ENCODE assay signal across 30 cellular contexts in the genomic region with DNA sequence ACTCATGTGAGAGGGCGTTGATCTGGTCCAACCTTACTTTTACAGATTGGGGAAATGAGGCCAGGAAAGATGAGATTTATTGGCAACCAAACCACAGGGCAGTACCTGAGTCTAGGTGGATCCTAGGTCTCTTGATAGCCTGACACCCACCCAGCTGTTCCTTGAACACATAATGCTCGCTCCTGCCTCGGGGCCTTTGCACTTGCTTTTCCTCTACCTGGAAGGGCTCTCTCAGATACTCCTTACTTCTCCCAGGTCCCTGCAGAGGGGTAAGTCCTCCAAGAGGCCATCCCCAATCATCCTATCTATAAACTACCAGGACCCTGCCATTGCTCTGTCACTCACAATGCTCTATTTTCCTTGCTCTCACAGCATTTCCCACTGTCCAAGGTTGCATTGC. TPM values are rescaled to one million over a fixed set of nuclear protein-coding genes. Genes with fewer than 3 reads are reported as not detected.
"Had no signal": no experiment of that assay in that cellular context is flagged by ENCODE, and none has a peak within 500 bp of the region (broad histone marks: within the 10 kb centered on the region; RNA-seq: fewer than 3 reads in every experiment).

No MANE protein-coding gene starts in this region.

- H3K4me3 Mint-ChIP-seq: activated CD4-positive, alpha-beta memory T cell treated with anti-CD3 and anti-CD28 coated beads for 36 hours; activated CD4-positive, alpha-beta T cell treated with anti-CD3 and anti-CD28 coated beads for 36 hours; activated CD4-positive, alpha-beta T cell treated with anti-CD3 and anti-CD28 coated beads, Interleukin-2, amount 10 ng/mL, durations not matched to agents 24 days and 14 days; activated CD8-positive, alpha-beta memory T cell treated with anti-CD3 and anti-CD28 coated beads, Interleukin-2, amount 10 ng/mL, durations not matched to agents 7 days and 5 days; activated CD8-positive, alpha-beta T cell treated with anti-CD3 and anti-CD28 coated beads, Interleukin-2, amount 10 ng/mL, durations not matched to agents 7 days and 5 days; activated naive CD4-positive, alpha-beta T cell treated with anti-CD3 and anti-CD28 coated beads for 36 hours; activated naive CD4-positive, alpha-beta T cell treated with anti-CD3 and anti-CD28 coated beads, Interleukin-2, amount 50 U/mL, for 24 hours; activated naive CD8-positive, alpha-beta T cell treated with anti-CD3 and anti-CD28 coated beads, Interleukin-2, amount 10 ng/mL, durations not matched to agents 7 days and 5 days; activated T-helper 1 cell treated with anti-CD3 and anti-CD28 coated beads, Interleukin-12 subunit alpha, Interleukin-12 subunit beta, Interleukin-2, Interleukin-4 antibody, amounts not matched to agents 30 ng/mL and 10 ng/mL and 1 ng/mL, durations not matched to agents 14 hours and 24 hours and 36 hours; central memory CD8-positive, alpha-beta T cell; effector memory CD8-positive, alpha-beta T cell had no signal

- H3K27me3 Mint-ChIP-seq: activated CD4-positive, alpha-beta memory T cell treated with anti-CD3 and anti-CD28 coated beads for 36 hours; activated CD4-positive, alpha-beta T cell treated with anti-CD3 and anti-CD28 coated beads for 36 hours; activated CD4-positive, alpha-beta T cell treated with anti-CD3 and anti-CD28 coated beads, Interleukin-2, amount 10 ng/mL, durations not matched to agents 24 days and 14 days; activated CD8-positive, alpha-beta memory T cell treated with anti-CD3 and anti-CD28 coated beads, Interleukin-2, amount 10 ng/mL, durations not matched to agents 7 days and 5 days; activated naive CD4-positive, alpha-beta T cell treated with anti-CD3 and anti-CD28 coated beads, Interleukin-2, amount 50 U/mL, for 24 hours; activated naive CD8-positive, alpha-beta T cell treated with anti-CD3 and anti-CD28 coated beads, Interleukin-2, amount 10 ng/mL, durations not matched to agents 7 days and 5 days; central memory CD8-positive, alpha-beta T cell; effector memory CD8-positive, alpha-beta T cell had no signal

- H3K27ac Mint-ChIP-seq: activated CD4-positive, alpha-beta memory T cell treated with anti-CD3 and anti-CD28 coated beads for 36 hours; activated CD4-positive, alpha-beta T cell treated with anti-CD3 and anti-CD28 coated beads for 36 hours; activated CD4-positive, alpha-beta T cell treated with anti-CD3 and anti-CD28 coated beads, Interleukin-2, amount 10 ng/mL, durations not matched to agents 24 days and 14 days; activated CD8-positive, alpha-beta memory T cell treated with anti-CD3 and anti-CD28 coated beads, Interleukin-2, amount 10 ng/mL, durations not matched to agents 7 days and 5 days; activated CD8-positive, alpha-beta T cell treated with anti-CD3 and anti-CD28 coated beads, Interleukin-2, amount 10 ng/mL, durations not matched to agents 7 days and 5 days; activated naive CD4-positive, alpha-beta T cell treated with anti-CD3 and anti-CD28 coated beads for 36 hours; activated naive CD4-positive, alpha-beta T cell treated with anti-CD3 and anti-CD28 coated beads, Interleukin-2, amount 50 U/mL, for 24 hours; activated naive CD8-positive, alpha-beta T cell treated with anti-CD3 and anti-CD28 coated beads, Interleukin-2, amount 10 ng/mL, durations not matched to agents 7 days and 5 days; activated T-helper 1 cell treated with anti-CD3 and anti-CD28 coated beads, Interleukin-12 subunit alpha, Interleukin-12 subunit beta, Interleukin-2, Interleukin-4 antibody, amounts not matched to agents 30 ng/mL and 10 ng/mL and 1 ng/mL, durations not matched to agents 14 hours and 24 hours and 36 hours; activated T-helper 2 cell treated with anti-CD3 and anti-CD28 coated beads, Interferon-gamma antibody, Interleukin-2, Interleukin-4, amounts not matched to agents 10 μg/mL and 5 μg/mL and 100 μg/mL, durations not matched to agents 14 hours and 24 hours and 36 hours had no signal

- H3K4me1 Mint-ChIP-seq: activated CD8-positive, alpha-beta memory T cell treated with anti-CD3 and anti-CD28 coated beads, Interleukin-2, amount 10 ng/mL, durations not matched to agents 7 days and 5 days had no signal

- ATAC-seq: activated CD4-positive, alpha-beta T cell treated with anti-CD3 and anti-CD28 coated beads for 36 hours; activated CD8-positive, alpha-beta memory T cell treated with anti-CD3 and anti-CD28 coated beads, Interleukin-2, amount 10 ng/mL, durations not matched to agents 7 days and 5 days; activated CD8-positive, alpha-beta T cell treated with anti-CD3 and anti-CD28 coated beads, Interleukin-2, amount 10 ng/mL, durations not matched to agents 7 days and 5 days; effector memory CD8-positive, alpha-beta T cell; esophagus mucosa had no signal

- DNase-seq: activated CD4-positive, alpha-beta memory T cell treated with anti-CD3 and anti-CD28 coated beads for 36 hours; activated CD4-positive, alpha-beta T cell treated with anti-CD3 and anti-CD28 coated beads for 36 hours; activated CD4-positive, alpha-beta T cell treated with anti-CD3 and anti-CD28 coated beads, Interleukin-2, amount 10 ng/mL, durations not matched to agents 24 days and 14 days; activated CD4-positive, CD25-positive, alpha-beta regulatory T cell; activated CD4-positive, CD25-positive, alpha-beta regulatory T cell treated with anti-CD3 and anti-CD28 coated beads, Interleukin-2, amount 50 U/mL, for 72 hours; activated CD8-positive, alpha-beta memory T cell treated with anti-CD3 and anti-CD28 coated beads, Interleukin-2, amount 10 ng/mL, durations not matched to agents 7 days and 5 days; activated CD8-positive, alpha-beta memory T cell treated with anti-CD3 and anti-CD28 coated beads, Interleukin-2, amount 50 U/mL, for 4 hours; activated CD8-positive, alpha-beta T cell treated with anti-CD3 and anti-CD28 coated beads, Interleukin-2, amount 10 ng/mL, durations not matched to agents 7 days and 5 days; activated effector memory CD4-positive, alpha-beta T cell treated with anti-CD3 and anti-CD28 coated beads, Interleukin-2, amount 50 U/mL, for 16 hours; activated naive CD4-positive, alpha-beta T cell treated with anti-CD3 and anti-CD28 coated beads for 36 hours; activated naive CD8-positive, alpha-beta T cell treated with anti-CD3 and anti-CD28 coated beads, Interleukin-2, amount 10 ng/mL, durations not matched to agents 7 days and 5 days; activated T-cell treated with anti-CD3 and anti-CD28 coated beads, Interleukin-2, amount 50 U/mL, for 1 hour; activated T-cell treated with anti-CD3 and anti-CD28 coated beads, Interleukin-2, amount 50 U/mL, for 48 hours; amniotic stem cell; anterior cingulate cortex; brain microvascular endothelial cell; cortex of kidney; dermis blood vessel endothelial cell; effector CD4-positive, alpha-beta T cell; effector memory CD8-positive, alpha-beta T cell; foreskin fibroblast; head of caudate nucleus; T-helper 2 cell had no signal

RNA-seq across cellular contexts. Expression of gene ZNF575, which starts 7.4 kb away (rescaled TPM):
- total RNA-seq: bronchial epithelial cell, dermis blood vessel endothelial cell, epithelial cell of proximal tubule had no signal
